1 cellular context compared by ENCODE assay signal in genomic region chr5:135487839-135488514, GRCh38.
TF ChIP-seq lines count a peak whose summit lies in the region.

No MANE protein-coding gene starts in this region.

TF ChIP-seq in GM23338, 12 proteins besides CTCF, POLR2A, EP300 and RAD21:
- TF ChIP-seq EZH2 (IDR thresholded peaks at IDR 0.05; ENCODE audit: low read depth, unreplicated experiment) (peak; percentile 70), NANOG (IDR thresholded peaks at IDR 0.05; ENCODE audit: borderline replicate concordance) (no peak)
